14 cellular contexts compared by ENCODE assay signal in genomic region chr16:27305839-27306442, GRCh38.
"Had no signal": no experiment of that assay in that cellular context is flagged by ENCODE, and none has a peak within 500 bp of the region (broad histone marks: within the 10 kb centered on the region; RNA-seq: fewer than 3 reads in every experiment).

No MANE protein-coding gene starts in this region.

- H3K27ac Mint-ChIP-seq: WTC11 had no signal

- H3K27ac ChIP-seq: colonic mucosa, tibial nerve had no signal

- DNase-seq: activated effector memory CD4-positive, alpha-beta T cell treated with anti-CD3 and anti-CD28 coated beads, Interleukin-2, amount 50 U/mL, for 16 hours; activated T-cell treated with anti-CD3 and anti-CD28 coated beads, Interleukin-2, amount 50 U/mL, for 1 hour; caudate nucleus; colonic mucosa; effector CD4-positive, alpha-beta T cell; foreskin melanocyte; heart left ventricle; stimulated activated CD4-positive, alpha-beta T cell treated with anti-CD3 and anti-CD28 coated beads, Interleukin-15, amount 100 ng/mL, for 24 hours; stimulated activated CD4-positive, alpha-beta T cell treated with anti-CD3 and anti-CD28 coated beads, Interleukin-4, amount 100 ng/mL, for 4 hours had no signal

- H3K4me3 Mint-ChIP-seq: WTC11 had no signal

- ATAC-seq: SK-N-SH treated with all-trans-retinoic acid at 6 μM for 48 hours, WTC11 had no signal

- H3K36me3 ChIP-seq: colonic mucosa, heart left ventricle, tibial nerve had no signal

- H3K27me3 ChIP-seq: colonic mucosa, heart left ventricle, tibial nerve had no signal

- H3K4me1 ChIP-seq: colonic mucosa, tibial nerve had no signal

- H3K9me3 ChIP-seq: colonic mucosa had no signal

- FAIRE-seq: astrocyte, islet of Langerhans had no signal

- H3K4me3 ChIP-seq: colonic mucosa, heart left ventricle, tibial nerve had no signal
